Comparison of ENCODE assay signal across 14 cellular contexts in genomic region chr2:25528173-25528572, GRCh38.
DNase-seq lines count a peak whose midpoint lies in the region; ATAC-seq lines count a peak whose summit lies in the region.
"Had no signal": no experiment of that assay in that cellular context is flagged by ENCODE, and none has a peak within 500 bp of the region (broad histone marks: within the 10 kb centered on the region; RNA-seq: fewer than 3 reads in every experiment).

No MANE protein-coding gene starts in this region.

- peak; percentile 59 for DNase-seq in ACHN
- DNase-seq in HS-5 (ENCODE audit: low read depth) = peak; percentile 41
- peak; percentile 68 for DNase-seq in amniotic epithelial cell (ENCODE audit: low read depth)
- peak; percentile 82 for DNase-seq in foreskin melanocyte
- no peak for DNase-seq in GF-D8 (lab: John Stamatoyannopoulos, UW)
- no peak for DNase-seq in D341Med (ENCODE audit: low spot score)
- DNase-seq: activated naive CD8-positive, alpha-beta T cell treated with anti-CD3 and anti-CD28 coated beads for 36 hours; immature natural killer cell; NCI-H2171 treated with DMSO at 0.1 percent for 48 hours; testis had no signal

- in situ Hi-C loops in ACHN (cut with HindIII; ENCODE audit: low pct_ligation_motif_present, low pct_unique_long_range_greater_than_20kb, low sequenced_read_pairs) = no loop called here

- no peak for ATAC-seq in HG03565 (IDR thresholded peaks at IDR 0.05; ENCODE audit: unreplicated experiment)
- ATAC-seq in HG02759 (IDR thresholded peaks at IDR 0.05; ENCODE audit: unreplicated experiment) = no peak
- ATAC-seq: A549, esophagus mucosa had no signal

Comparison
In these comparisons a context has a peak if more than half of its experiments do, and no peak if none do; other contexts are left out.
1. DNase-seq: peak in ACHN (single experiment), HS-5 (single experiment), amniotic epithelial cell (single experiment) and foreskin melanocyte (single experiment); none in GF-D8 (single experiment) and D341Med (single experiment).